Comparison of ENCODE assay signal across 16 cellular contexts in the genomic region with DNA sequence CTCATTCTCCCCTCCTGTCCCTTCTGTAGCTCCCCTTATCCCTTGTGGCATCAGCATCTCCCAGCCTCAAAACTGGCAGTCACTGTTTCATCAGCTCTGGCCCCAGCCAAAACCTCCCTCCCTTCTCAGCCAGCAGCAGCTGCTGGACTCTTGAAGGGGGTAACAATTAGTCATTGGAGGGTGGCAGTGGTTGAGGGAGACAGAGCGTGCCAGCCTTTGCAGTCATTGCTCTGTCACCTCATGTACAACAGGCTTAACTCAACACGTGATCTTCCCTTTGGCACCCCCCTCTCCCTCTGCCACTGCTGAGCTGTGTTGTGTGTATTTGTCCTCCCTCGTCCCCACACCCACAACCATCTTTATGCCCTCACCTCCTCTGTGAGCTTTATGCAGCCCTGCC. TPM values are rescaled to one million over a fixed set of nuclear protein-coding genes. Genes with fewer than 3 reads are reported as not detected.
DNase-seq lines count a peak whose midpoint lies in the region; ATAC-seq, FAIRE-seq and TF ChIP-seq lines count a peak whose summit lies in the region.
"Had no signal": no experiment of that assay in that cellular context is flagged by ENCODE, and none has a peak within 500 bp of the region (broad histone marks: within the 10 kb centered on the region; RNA-seq: fewer than 3 reads in every experiment).

No MANE protein-coding gene starts in this region.

- H3K4me2 ChIP-seq in H1 (ENCODE audit: insufficient read depth in 1 of 2, low read depth in 2 of 2, low read length in 2 of 2): no peak overlapping the region

- intact Hi-C loops in psoas muscle (cut with DNase I): no loop called here

- no peak overlapping the region for H4K5ac ChIP-seq in H1 (ENCODE audit: insufficient read length, low read depth, low read length)

- no peak overlapping the region for H4K91ac ChIP-seq in H1 (replicated peaks; ENCODE audit: insufficient read length, low read length)

- FAIRE-seq in H1 (lab: Jason Lieb, UNC): no peak
- FAIRE-seq: astrocyte had no signal

- peak overlapping the region; percentile 56; the same call in 1 of the 2 replicates for H2BK12ac ChIP-seq in H1 (ENCODE audit: low read depth, low read length)

- no peak overlapping the region for H3K27ac ChIP-seq in H1 (ENCODE audit: low read depth, low read length)
- no peak overlapping the region for H3K27ac ChIP-seq in psoas muscle
- H3K27ac ChIP-seq: sigmoid colon, upper lobe of left lung had no signal

- TF ChIP-seq EP300 in H1 (IDR thresholded peaks at IDR 0.05; ENCODE audit: borderline replicate concordance in 1 of 2, low read depth in 2 of 2, low read length in 2 of 2): no peak

- H2AK5ac ChIP-seq in H1 (ENCODE audit: low read depth, low read length): no peak overlapping the region

- CTCF ChIA-PET in H1 (lab: Charles Lee; ENCODE audit: partially characterized antibody): interaction anchor here (0.7 to 1.3 kb wide), 6 partner anchors 20 to 116 kb away, joined by 3 to 4 read pairs (median 3); no protein-coding TSS in a partner anchor
- CTCF ChIA-PET in GM10248 (lab: Yijun Ruan, JAX): interaction anchor here (1.1 to 1.6 kb wide), 2 partner anchors 16 to 23 kb away, joined by 3 to 4 read pairs; no protein-coding TSS in a partner anchor

- H3K18ac ChIP-seq in H1 (ENCODE audit: extremely low read depth, low read length): no peak overlapping the region

- H4K8ac ChIP-seq in H1 (ENCODE audit: extremely low read depth, insufficient read depth, low read length): no peak overlapping the region

- peak; percentile 55 to 80 (median 70) for ATAC-seq in psoas muscle
- ATAC-seq in GM21737 (IDR thresholded peaks at IDR 0.05; ENCODE audit: unreplicated experiment): no peak
- no peak for ATAC-seq in HG03135 (IDR thresholded peaks at IDR 0.05; ENCODE audit: unreplicated experiment)

- WGBS in H1 (ENCODE audit: extremely low coverage in 1 of 2, insufficient coverage in 1 of 2, insufficient read length in 1 of 2, insufficient replicate concordance in 2 of 2, low coverage in 1 of 2, low lambda C conversion rate in 2 of 2, missing lambda C conversion rate in 1 of 2), 2 experiments: 72% methylated on average over 3 of the region's 3 CpGs; no CpG with 5 or more reads in 1 of the 2 experiments
- WGBS in psoas muscle, 3 donors: 60 to 78% (median 64%) methylated on average over 3 of the region's 3 CpGs

- no peaks in the 10 kb centered on the region for H3K27me3 ChIP-seq in H1 (replicated peaks in 1 of 4; ENCODE audit: control insufficient read depth in 3 of 4, extremely low read depth in 1 of 4, insufficient read depth in 3 of 4, low read length in 3 of 4)
- no peaks in the 10 kb centered on the region for H3K27me3 ChIP-seq in psoas muscle (ENCODE audit: insufficient read depth in 3 of 3, low read length in 2 of 3)
- H3K27me3 ChIP-seq: sigmoid colon, upper lobe of left lung had no signal

- DNase-seq in NCI-H2171 treated with DMSO at 0.1 percent for 48 hours (lab: John Stamatoyannopoulos, UW) (peak; percentile 8), NCI-H2171 (lab: John Stamatoyannopoulos, UW) (no peak), NCI-H1436 treated with DMSO at 0.1 percent for 48 hours (lab: John Stamatoyannopoulos, UW) (peak; percentile 44), H1 (ENCODE audit: low read depth in 1 of 2, low spot score in 2 of 2) (no peak), psoas muscle (no peak), GM10248 (ENCODE audit: extremely low spot score) (no peak)
- DNase-seq: activated T-cell treated with anti-CD3 and anti-CD28 coated beads for 4 hours, DMS53, endodermal cell, NCI-H345, sigmoid colon, upper lobe of left lung had no signal

- no peak overlapping the region for H2BK120ac ChIP-seq in H1 (replicated peaks; ENCODE audit: low read depth, low read length)

- H3K23me2 ChIP-seq in H1 (ENCODE audit: low read depth, low read length): no peaks in the 10 kb centered on the region; the same call in 1 of the 2 replicates

- H3K79me1 ChIP-seq in H1 (ENCODE audit: low read depth, low read length): no peaks in the 10 kb centered on the region

- 0 out of 2 replicates have a peak overlapping the region, but pooled peaks have one; percentile 28 for H2BK20ac ChIP-seq in H1 (ENCODE audit: low read length)

- H2BK15ac ChIP-seq in H1 (ENCODE audit: low read length): no peak overlapping the region; the same call in 1 of the 2 replicates

- H3K4me1 ChIP-seq in H1 (replicated peaks in 1 of 4; ENCODE audit: control insufficient read depth in 3 of 4, insufficient read depth in 4 of 4, low read length in 3 of 4): peaks cover 0 to 7% (median 1%) of the 10 kb centered on the region in 4 experiments; a peak in 2 of 7 replicates
- H3K4me1 ChIP-seq in psoas muscle: no peaks in the 10 kb centered on the region
- H3K4me1 ChIP-seq: sigmoid colon, upper lobe of left lung had no signal

- H3K9me3 ChIP-seq in H1 (ENCODE audit: insufficient read depth in 2 of 2, low read depth in 1 of 2, low read length in 1 of 2) (no peaks in the 10 kb centered on the region), psoas muscle (no peaks in the 10 kb centered on the region)
- H3K9me3 ChIP-seq: sigmoid colon, upper lobe of left lung had no signal

- H3K23ac ChIP-seq in H1 (ENCODE audit: insufficient read length): no peak overlapping the region

- no peak for TF ChIP-seq CTCF in H1 (IDR thresholded peaks at IDR 0.05; ENCODE audit: control extremely low read depth in 1 of 3, insufficient read depth in 1 of 3, low read depth in 1 of 3, low read length in 3 of 3)
- TF ChIP-seq CTCF in psoas muscle (IDR thresholded peaks at IDR 0.05): no peak
- no peak for TF ChIP-seq CTCF in GM10248 (IDR thresholded peaks at IDR 0.05; ENCODE audit: control extremely low read depth, extremely low read depth, low read depth, missing control alignments)

- H3K9ac ChIP-seq in H1 (replicated peaks in 1 of 4; ENCODE audit: extremely low read depth in 1 of 4, low read depth in 3 of 4, low read length in 3 of 4): no peak overlapping the region

- H3K4ac ChIP-seq in H1 (replicated peaks; ENCODE audit: insufficient read length, low read depth, low read length): no peak overlapping the region

- TF ChIP-seq POLR2A in H1 (IDR thresholded peaks at IDR 0.05; ENCODE audit: control extremely low read depth in 1 of 2, low read depth in 2 of 2, low read length in 2 of 2): no peak

- POLR2A ChIA-PET in H1 (lab: Charles Lee; ENCODE audit: partially characterized antibody) (interaction anchor here (0.7 kb wide), 1 partner anchor 9 kb away, joined by 4 read pairs; no protein-coding TSS in a partner anchor), GM10248 (lab: Yijun Ruan, JAX) (no interaction called here)

- no peak overlapping the region for H3K14ac ChIP-seq in H1 (ENCODE audit: insufficient read length)

- H2BK5ac ChIP-seq in H1 (ENCODE audit: low read depth, low read length): no peak overlapping the region

- no peak overlapping the region for H3K4me3 ChIP-seq in H1 (ENCODE audit: extremely low read depth in 1 of 4, insufficient read depth in 2 of 4, low read depth in 3 of 4, low read length in 4 of 4)
- no peak overlapping the region for H3K4me3 ChIP-seq in psoas muscle
- H3K4me3 ChIP-seq: sigmoid colon, upper lobe of left lung had no signal

- H3K56ac ChIP-seq in H1 (replicated peaks; ENCODE audit: insufficient read length, low read depth, low read length): no peak overlapping the region

- no peak for TF ChIP-seq RAD21 in H1 (IDR thresholded peaks at IDR 0.05 in 1 of 2, conservative IDR thresholded peaks at IDR 0.05 in 1 of 2; ENCODE audit: low read depth in 2 of 2, low read length in 2 of 2)

- no peaks in the 10 kb centered on the region for H4K20me1 ChIP-seq in H1 (replicated peaks in 1 of 2; ENCODE audit: control insufficient read depth in 1 of 2, insufficient read depth in 2 of 2, low read length in 2 of 2)

- no peaks in the 10 kb centered on the region for H3K79me2 ChIP-seq in H1 (ENCODE audit: control insufficient read depth in 1 of 2, insufficient read depth in 2 of 2, low read length in 2 of 2)

- H2AFZ ChIP-seq in H1 (ENCODE audit: low read length): no peak overlapping the region

- H3K36me3 ChIP-seq in H1 (ENCODE audit: control insufficient read depth in 2 of 4, insufficient read depth in 4 of 4, low read length in 3 of 4) (no peaks in the 10 kb centered on the region), psoas muscle (ENCODE audit: insufficient read depth in 1 of 2, low read depth in 1 of 2) (no peaks in the 10 kb centered on the region)
- H3K36me3 ChIP-seq: sigmoid colon, upper lobe of left lung had no signal

TF ChIP-seq in H1, 55 proteins besides CTCF, POLR2A, EP300 and RAD21:
- TF ChIP-seq TBP (IDR thresholded peaks at IDR 0.05; ENCODE audit: low read depth, low read length): no peak
- no peak for TF ChIP-seq CREB1 (IDR thresholded peaks at IDR 0.05)
- no peak for TF ChIP-seq MAFK (IDR thresholded peaks at IDR 0.05; ENCODE audit: low read depth, low read length)

RNA-seq across cellular contexts. Expression of gene RBP2, which starts 28.2 kb away (rescaled TPM):
- not detected in 2 replicates for total RNA-seq in H1 (2021; fragmentation: NEBNext Ultra II Directional; extraction: Animal tissue kit (Norgen Biotek cat#: 25700))
- not detected in 2 replicates for polyA plus RNA-seq in H1 (2011; rRNA removed)
- not detected for polyA plus RNA-seq in H1 (2011; cell fraction: cytosol; rRNA removed)
- polyA plus RNA-seq in H1 (2011; cell fraction: nucleus; rRNA removed): not detected
- 0.27 TPM in 1 of 4 replicates, not detected in the others for polyA plus RNA-seq in H1 (2012, experiment 1 of 2)
- not detected for polyA plus RNA-seq in H1 (2012, experiment 2 of 2)
- not detected for polyA plus RNA-seq in H1 (2013, experiment 1 of 2)
- polyA plus RNA-seq in H1 (2013, experiment 2 of 2): not detected
- polyA minus RNA-seq in H1 (2011; rRNA and poly(A)+ RNA removed): not detected in 2 replicates
- polyA minus RNA-seq in H1 (2011; cell fraction: cytosol; rRNA and poly(A)+ RNA removed): not detected
- not detected for polyA minus RNA-seq in H1 (2011; cell fraction: nucleus; rRNA and poly(A)+ RNA removed)
- not detected for total RNA-seq in psoas muscle
- polyA plus RNA-seq in psoas muscle: 1 to 10 TPM in 1 of 3 donors, under 1 TPM in 1, not detected in 1; 0.59 to 2.7 TPM
- total RNA-seq: astrocyte, endodermal cell, sigmoid colon, SK-MEL-5 had no signal

RNA-seq across cellular contexts. Expression of gene COPB2, which starts 58.7 kb away (rescaled TPM):
- 111 and 119 TPM in 2 replicates for total RNA-seq in H1 (2021; fragmentation: NEBNext Ultra II Directional; extraction: Animal tissue kit (Norgen Biotek cat#: 25700))
- polyA plus RNA-seq in H1 (2011; rRNA removed) (25.2 and 40.3 TPM in 2 replicates), psoas muscle (10 to 100 TPM; 25.6 to 96.3 (median 38.3) TPM)
- 53.0 TPM for polyA plus RNA-seq in H1 (2011; cell fraction: cytosol; rRNA removed)
- polyA plus RNA-seq in H1 (2011; cell fraction: nucleus; rRNA removed): 26.4 TPM
- polyA plus RNA-seq in H1 (2012, experiment 1 of 2): 73.0 to 93.5 TPM (median 86.5 TPM) in 4 replicates
- 9.4 TPM for polyA plus RNA-seq in H1 (2012, experiment 2 of 2)
- polyA plus RNA-seq in H1 (2013, experiment 1 of 2): 49.7 TPM
- 50.7 TPM for polyA plus RNA-seq in H1 (2013, experiment 2 of 2)
- 107 and 162 TPM in 2 replicates for polyA minus RNA-seq in H1 (2011; rRNA and poly(A)+ RNA removed)
- polyA minus RNA-seq in H1 (2011; cell fraction: cytosol; rRNA and poly(A)+ RNA removed): 55.5 TPM
- polyA minus RNA-seq in H1 (2011; cell fraction: nucleus; rRNA and poly(A)+ RNA removed): 66.1 TPM
- total RNA-seq in psoas muscle: 10 to 100 TPM; 36.1 to 41.2 (median 38.2) TPM

Comparison
In these comparisons a context has a peak if more than half of its experiments do, and no peak if none do; other contexts are left out.
1. DNase-seq: peak in NCI-H2171 treated with DMSO at 0.1 percent for 48 hours (single experiment) and NCI-H1436 treated with DMSO at 0.1 percent for 48 hours (single experiment); none in NCI-H2171 (single experiment), H1 (0 of 2), psoas muscle (0 of 2) and GM10248 (single experiment).
2. ATAC-seq: peak in psoas muscle (4 of 4); none in GM21737 (single experiment) and HG03135 (single experiment).